ENCODE assay signal across 15 cellular contexts in the genomic region with DNA sequence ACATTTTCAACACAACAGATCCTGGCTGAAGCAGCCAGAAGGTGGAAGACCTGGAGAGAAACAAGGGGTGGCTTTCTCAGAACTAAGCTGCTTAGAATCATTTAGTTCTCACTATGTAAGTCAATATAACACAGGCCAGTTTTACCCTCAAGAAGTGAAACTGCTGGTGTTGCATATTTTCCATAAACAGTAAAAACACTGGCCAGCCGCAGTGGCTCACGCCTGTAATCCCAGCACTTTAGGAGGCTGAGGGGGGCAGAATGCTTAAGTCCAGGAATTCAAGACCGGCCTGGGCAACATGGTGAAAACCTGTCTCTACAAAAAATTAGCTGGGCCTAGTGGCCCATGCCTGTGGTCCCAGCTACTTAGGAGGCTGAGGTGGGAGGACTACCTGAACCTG. TPM values are rescaled to one million over a fixed set of nuclear protein-coding genes. Genes with fewer than 3 reads are reported as not detected.
DNase-seq lines count a peak whose midpoint lies in the region; ATAC-seq and TF ChIP-seq lines count a peak whose summit lies in the region.
"Had no signal": no experiment of that assay in that cellular context is flagged by ENCODE, and none has a peak within 500 bp of the region (broad histone marks: within the 10 kb centered on the region; RNA-seq: fewer than 3 reads in every experiment).

No MANE protein-coding gene starts in this region.

- no peak for DNase-seq in activated CD4-positive, alpha-beta T cell treated with anti-CD3 and anti-CD28 coated beads for 36 hours
- DNase-seq in activated CD4-positive, alpha-beta T cell treated with anti-CD3 and anti-CD28 coated beads for 1 hour = no peak
- no peak for DNase-seq in body of pancreas
- DNase-seq in mesenchymal stem cell = peak; percentile 60
- DNase-seq in upper lobe of right lung = no peak
- DNase-seq in LoVo (ENCODE audit: low spot score) = no peak
- no peak for DNase-seq in nucleus accumbens (lab: John Stamatoyannopoulos, UW)
- DNase-seq: activated CD8-positive, alpha-beta memory T cell treated with anti-CD3 and anti-CD28 coated beads, Interleukin-2, amount 10 ng/mL, durations not matched to agents 7 days and 5 days; activated naive CD8-positive, alpha-beta T cell treated with anti-CD3 and anti-CD28 coated beads, Interleukin-2, amount 10 ng/mL, durations not matched to agents 7 days and 5 days; cortex of kidney; NCI-H1105; NCI-H774; SJCRH30 had no signal

- H3K27ac ChIP-seq in body of pancreas (peak overlapping the region in 3 of 4 donors; percentile 7 to 13 (median 12)), mesenchymal stem cell (ENCODE audit: low read length, poor library complexity, severe bottlenecking) (peak overlapping the region; percentile 69), upper lobe of right lung (peak overlapping the region; percentile 47)
- H3K27ac ChIP-seq: 22Rv1, SJCRH30 had no signal

- H3K4ac ChIP-seq in mesenchymal stem cell (ENCODE audit: low read depth in 1 of 2, low read length in 2 of 2) = no peak overlapping the region

- no peak overlapping the region for H2AK5ac ChIP-seq in mesenchymal stem cell (ENCODE audit: low read length, severe bottlenecking)

- H3K79me1 ChIP-seq in mesenchymal stem cell (replicated peaks; ENCODE audit: low read length, poor library complexity, severe bottlenecking) = peaks cover 35% of the 10 kb centered on the region

- H3K36me3 ChIP-seq in body of pancreas (replicated peaks in 1 of 2; ENCODE audit: insufficient read depth in 1 of 2, low read depth in 2 of 2) (no peaks in the 10 kb centered on the region), mesenchymal stem cell (ENCODE audit: control insufficient read depth in 1 of 2, insufficient read depth in 2 of 2, low read depth in 1 of 2, low read length in 2 of 2) (peaks cover 22 to 27% of the 10 kb centered on the region in 2 experiments), upper lobe of right lung (peaks cover 10% of the 10 kb centered on the region)

- H3K23ac ChIP-seq in mesenchymal stem cell (ENCODE audit: low read length in 2 of 2) = no peak overlapping the region

- H2AFZ ChIP-seq in mesenchymal stem cell (ENCODE audit: low read depth, low read length) = no peak overlapping the region

- H2BK5ac ChIP-seq in mesenchymal stem cell (ENCODE audit: low read depth, low read length, poor library complexity, severe bottlenecking) = no peak overlapping the region

- H2BK12ac ChIP-seq in mesenchymal stem cell (ENCODE audit: low read length in 2 of 2) = no peak overlapping the region

- H3K27ac Mint-ChIP-seq in activated CD4-positive, alpha-beta T cell treated with anti-CD3 and anti-CD28 coated beads for 36 hours = peak overlapping the region; percentile 45
- H3K27ac Mint-ChIP-seq: activated CD8-positive, alpha-beta memory T cell treated with anti-CD3 and anti-CD28 coated beads, Interleukin-2, amount 10 ng/mL, durations not matched to agents 7 days and 5 days; activated naive CD8-positive, alpha-beta T cell treated with anti-CD3 and anti-CD28 coated beads, Interleukin-2, amount 10 ng/mL, durations not matched to agents 7 days and 5 days had no signal

- ATAC-seq in activated CD4-positive, alpha-beta T cell treated with anti-CD3 and anti-CD28 coated beads for 36 hours = peak; percentile 54
- ATAC-seq in body of pancreas (no peak), upper lobe of right lung (peak; percentile 5), GM19467 (IDR thresholded peaks at IDR 0.05; ENCODE audit: unreplicated experiment) (no peak)
- ATAC-seq: activated CD8-positive, alpha-beta memory T cell treated with anti-CD3 and anti-CD28 coated beads, Interleukin-2, amount 10 ng/mL, durations not matched to agents 7 days and 5 days had no signal

- CTCF ChIA-PET in activated CD4-positive, alpha-beta T cell treated with anti-CD3 and anti-CD28 coated beads for 36 hours (lab: Charles Lee) = interaction anchor here (0.5 to 4.1 kb wide), 11 partner anchors 8 to 709 kb away, joined by 3 to 48 read pairs (median 4); no protein-coding TSS in a partner anchor

- no peak overlapping the region for H3K9ac ChIP-seq in mesenchymal stem cell (ENCODE audit: low read length)

- H3K9me3 ChIP-seq in body of pancreas (no peaks in the 10 kb centered on the region), mesenchymal stem cell (ENCODE audit: control insufficient read depth, low read length) (no peaks in the 10 kb centered on the region), upper lobe of right lung (no peaks in the 10 kb centered on the region)
- H3K9me3 ChIP-seq: SJCRH30 had no signal

- H4K91ac ChIP-seq in mesenchymal stem cell (ENCODE audit: low read length) = no peak overlapping the region

- intact Hi-C loops in activated CD4-positive, alpha-beta T cell treated with anti-CD3 and anti-CD28 coated beads for 36 hours (cut with DNase I, micrococcal nuclease) = loop anchor here in 1 of 2 experiments (2.0 kb wide), 1 partner anchor 305 kb away; no protein-coding TSS in a partner anchor
- intact Hi-C loops in body of pancreas (cut with DNase I) = loop anchor here (10.0 kb wide), 1 partner anchor 47 kb away; the partner anchor contains the start of gene RAN
- intact Hi-C loops in upper lobe of right lung (cut with DNase I) = no loop called here

- H3K27me3 Mint-ChIP-seq in activated CD4-positive, alpha-beta T cell treated with anti-CD3 and anti-CD28 coated beads for 36 hours = no peaks in the 10 kb centered on the region
- H3K27me3 Mint-ChIP-seq: activated CD8-positive, alpha-beta memory T cell treated with anti-CD3 and anti-CD28 coated beads, Interleukin-2, amount 10 ng/mL, durations not matched to agents 7 days and 5 days; activated naive CD8-positive, alpha-beta T cell treated with anti-CD3 and anti-CD28 coated beads, Interleukin-2, amount 10 ng/mL, durations not matched to agents 7 days and 5 days had no signal

- peaks cover 8% of the 10 kb centered on the region for H3K36me3 Mint-ChIP-seq in activated CD4-positive, alpha-beta T cell treated with anti-CD3 and anti-CD28 coated beads for 36 hours (ENCODE audit: low read depth)

- TF ChIP-seq CTCF in body of pancreas (IDR thresholded peaks at IDR 0.05) = no peak
- TF ChIP-seq CTCF in upper lobe of right lung (IDR thresholded peaks at IDR 0.05) = no peak

- POLR2A ChIA-PET in activated CD4-positive, alpha-beta T cell treated with anti-CD3 and anti-CD28 coated beads for 36 hours (lab: Charles Lee) = no interaction called here

- H2BK120ac ChIP-seq in mesenchymal stem cell (ENCODE audit: low read depth, low read length) = no peak overlapping the region

- H3K9me3 Mint-ChIP-seq in activated CD4-positive, alpha-beta T cell treated with anti-CD3 and anti-CD28 coated beads for 36 hours (ENCODE audit: low read depth) = no peaks in the 10 kb centered on the region
- H3K9me3 Mint-ChIP-seq: activated naive CD8-positive, alpha-beta T cell treated with anti-CD3 and anti-CD28 coated beads, Interleukin-2, amount 10 ng/mL, durations not matched to agents 7 days and 5 days had no signal

- no peak overlapping the region for H4K8ac ChIP-seq in mesenchymal stem cell (ENCODE audit: low read length)

- no peak overlapping the region for H3K4me2 ChIP-seq in mesenchymal stem cell (ENCODE audit: low read length, poor library complexity, severe bottlenecking)

- TF ChIP-seq POLR2A in body of pancreas (IDR thresholded peaks at IDR 0.05) = no peak

- no peaks in the 10 kb centered on the region for H3K27me3 ChIP-seq in body of pancreas
- no peaks in the 10 kb centered on the region for H3K27me3 ChIP-seq in mesenchymal stem cell (ENCODE audit: control insufficient read depth in 1 of 2, insufficient read depth in 1 of 2, low read length in 2 of 2)
- H3K27me3 ChIP-seq in upper lobe of right lung = no peaks in the 10 kb centered on the region
- H3K27me3 ChIP-seq: SJCRH30 had no signal

- 79 to 90% methylated on average over 3 of the region's 3 CpGs for WGBS in body of pancreas, 2 donors
- WGBS in mesenchymal stem cell = 62% methylated on average over 3 of the region's 3 CpGs

- no peak overlapping the region for H3K14ac ChIP-seq in mesenchymal stem cell (ENCODE audit: low read length in 2 of 2)

- no peak overlapping the region for H3K4me3 Mint-ChIP-seq in activated CD4-positive, alpha-beta T cell treated with anti-CD3 and anti-CD28 coated beads for 36 hours
- H3K4me3 Mint-ChIP-seq: activated CD8-positive, alpha-beta memory T cell treated with anti-CD3 and anti-CD28 coated beads, Interleukin-2, amount 10 ng/mL, durations not matched to agents 7 days and 5 days; activated naive CD8-positive, alpha-beta T cell treated with anti-CD3 and anti-CD28 coated beads, Interleukin-2, amount 10 ng/mL, durations not matched to agents 7 days and 5 days had no signal

- H3K4me1 ChIP-seq in body of pancreas (peaks cover 12% of the 10 kb centered on the region), mesenchymal stem cell (ENCODE audit: control insufficient read depth, insufficient read depth, low read depth, low read length) (peaks cover 25% of the 10 kb centered on the region), upper lobe of right lung (peaks cover 35% of the 10 kb centered on the region)
- H3K4me1 ChIP-seq: SJCRH30 had no signal

- no peak overlapping the region for H3K4me3 ChIP-seq in body of pancreas
- H3K4me3 ChIP-seq in mesenchymal stem cell (ENCODE audit: insufficient read depth in 1 of 2, low read depth in 1 of 2, low read length in 2 of 2) = no peak overlapping the region
- no peak overlapping the region for H3K4me3 ChIP-seq in upper lobe of right lung
- H3K4me3 ChIP-seq: SJCRH30 had no signal

- H3K4me1 Mint-ChIP-seq in activated CD4-positive, alpha-beta T cell treated with anti-CD3 and anti-CD28 coated beads for 36 hours = peaks cover 17% of the 10 kb centered on the region

- no peak overlapping the region for H3K18ac ChIP-seq in mesenchymal stem cell (ENCODE audit: low read depth in 1 of 2, low read length in 2 of 2)

- H2BK15ac ChIP-seq in mesenchymal stem cell (ENCODE audit: low read depth, poor library complexity, severe bottlenecking) = no peak overlapping the region

RNA-seq across cellular contexts. Expression of gene STX2, which starts 11.6 kb away (rescaled TPM):
- total RNA-seq in activated CD4-positive, alpha-beta T cell treated with anti-CD3 and anti-CD28 coated beads for 36 hours = 10 to 100 TPM; 13.1 to 16.2 TPM
- total RNA-seq in body of pancreas (10 to 100 TPM; 17.1 to 18.8 TPM), upper lobe of right lung (23.6 TPM)
- 45.7 TPM for polyA plus RNA-seq in mesenchymal stem cell (2013, experiment 1 of 2)
- 44.7 TPM for polyA plus RNA-seq in mesenchymal stem cell (2013, experiment 2 of 2)

RNA-seq across cellular contexts. Expression of gene RAN, which starts 44.4 kb away (rescaled TPM):
- 1,000 to 10,000 TPM; 1,919 to 2,242 TPM for total RNA-seq in activated CD4-positive, alpha-beta T cell treated with anti-CD3 and anti-CD28 coated beads for 36 hours
- total RNA-seq in body of pancreas (100 to 1,000 TPM in 1 of 2 donors, 10 to 100 TPM in 1; 79.1 to 115 TPM), upper lobe of right lung (310 TPM)
- 308 TPM for polyA plus RNA-seq in mesenchymal stem cell (2013, experiment 1 of 2)
- 307 TPM for polyA plus RNA-seq in mesenchymal stem cell (2013, experiment 2 of 2)

Comparison
In these comparisons a context has a peak if more than half of its experiments do, and no peak if none do; other contexts are left out.
1. ATAC-seq: peak in activated CD4-positive, alpha-beta T cell treated with anti-CD3 and anti-CD28 coated beads for 36 hours (single experiment) and upper lobe of right lung (single experiment); none in body of pancreas (single experiment) and GM19467 (single experiment).
2. H3K27ac ChIP-seq: peak in every context shown above with its lines; median percentile 69 in mesenchymal stem cell; 47 in upper lobe of right lung; 12 in body of pancreas.